In the genomic region with DNA sequence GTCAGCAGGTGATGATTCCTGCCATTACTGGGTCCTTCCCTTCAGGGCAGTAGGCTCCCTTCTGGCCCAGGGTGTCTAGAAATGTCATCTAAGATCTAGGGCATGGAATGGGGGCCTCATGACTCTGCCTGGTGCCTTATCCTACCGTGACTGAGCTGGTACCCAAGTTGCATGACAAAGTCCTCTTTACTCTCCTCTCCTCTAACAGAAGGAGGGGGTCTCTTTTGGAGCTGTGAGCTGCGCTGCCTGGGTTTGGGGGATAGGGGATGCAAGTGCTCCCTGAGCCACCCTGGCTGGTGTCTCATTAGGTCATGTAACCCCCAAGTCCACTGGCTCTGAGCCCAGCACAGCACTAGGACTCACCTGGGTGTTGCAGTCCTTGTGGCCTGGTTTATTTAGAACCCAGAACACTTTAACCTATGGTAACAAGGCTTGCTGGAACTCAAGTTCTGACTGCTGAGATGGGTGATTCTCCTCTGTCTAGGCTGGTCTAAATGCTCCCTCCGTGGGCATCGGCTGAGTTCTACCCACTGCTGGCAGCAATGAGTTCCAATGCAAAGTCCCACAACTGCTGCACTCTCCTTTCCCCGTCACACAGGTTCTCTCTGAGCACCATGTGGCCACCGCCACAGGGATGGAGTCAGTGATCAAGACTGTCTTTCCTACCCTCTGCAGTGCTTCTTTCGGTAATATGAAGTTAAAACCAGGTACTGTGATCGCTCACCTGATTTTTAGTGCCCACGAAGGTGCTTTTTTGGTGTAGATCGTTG, we compare ENCODE assay signal across 27 cellular contexts. TPM values are rescaled to one million over a fixed set of nuclear protein-coding genes. Genes with fewer than 3 reads are reported as not detected.
DNase-seq lines count a peak whose midpoint lies in the region; ATAC-seq and TF ChIP-seq lines count a peak whose summit lies in the region.
"Had no signal": no experiment of that assay in that cellular context is flagged by ENCODE, and none has a peak within 500 bp of the region (broad histone marks: within the 10 kb centered on the region; RNA-seq: fewer than 3 reads in every experiment).

No MANE protein-coding gene starts in this region.

- H3K27ac ChIP-seq in left lung (no peak overlapping the region), WERI-Rb-1 (no peak overlapping the region)
- H3K27ac ChIP-seq: ascending aorta; BLaER1 treated with 17β-estradiol and CSF1 and Interleukin-3, amounts not matched to agents 10 nM and 100 nM; cardiac muscle cell; gastrocnemius medialis had no signal

- intact Hi-C loops in left lung (cut with DNase I) = no loop called here

- H3K9me3 Mint-ChIP-seq in T-helper 2 cell treated with Interferon-gamma antibody and Interleukin-4, amounts not matched to agents 5 μg/mL and 100 μg/mL, for 36 hours = peaks cover 21% of the 10 kb centered on the region

- H3K27me3 ChIP-seq in left lung (no peaks in the 10 kb centered on the region), WERI-Rb-1 (ENCODE audit: insufficient read depth, low read depth, severe bottlenecking) (no peaks in the 10 kb centered on the region)
- H3K27me3 ChIP-seq: ascending aorta; BLaER1 treated with 17β-estradiol and CSF1 and Interleukin-3, amounts not matched to agents 10 nM and 100 nM; cardiac muscle cell; gastrocnemius medialis had no signal

- TF ChIP-seq CTCF in left lung (IDR thresholded peaks at IDR 0.05) (no peak), WERI-Rb-1 (IDR thresholded peaks at IDR 0.05; ENCODE audit: low read depth, low read length) (no peak)

- peaks cover 7% of the 10 kb centered on the region for H3K27me3 Mint-ChIP-seq in T-helper 2 cell treated with Interferon-gamma antibody and Interleukin-4, amounts not matched to agents 5 μg/mL and 100 μg/mL, for 36 hours (ENCODE audit: low read depth)

- H3K4me1 ChIP-seq in left lung = peaks cover 0 to 14% of the 10 kb centered on the region in 2 donors
- H3K4me1 ChIP-seq: Caco-2, prostate gland had no signal

- H3K36me3 ChIP-seq in left lung = no peaks in the 10 kb centered on the region
- no peaks in the 10 kb centered on the region for H3K36me3 ChIP-seq in WERI-Rb-1
- H3K36me3 ChIP-seq: ascending aorta, cardiac muscle cell, gastrocnemius medialis, prostate gland had no signal

- peaks cover 4% of the 10 kb centered on the region for H3K4me1 Mint-ChIP-seq in T-helper 2 cell treated with Interferon-gamma antibody and Interleukin-4, amounts not matched to agents 5 μg/mL and 100 μg/mL, for 36 hours (ENCODE audit: low read depth)

- peak; percentile 5 for DNase-seq in D341Med (ENCODE audit: low spot score)
- DNase-seq in RPMI8226 = peak; percentile 1
- peak; percentile 14 to 47 for DNase-seq in left lung
- peak; percentile 5 for DNase-seq in stimulated activated CD8-positive, alpha-beta memory T cell treated with anti-CD3 and anti-CD28 coated beads, Interleukin-4, amount 100 ng/mL, for 48 hours
- DNase-seq in T-helper 2 cell treated with Interferon-gamma antibody and Interleukin-4, amounts not matched to agents 5 μg/mL and 100 μg/mL, for 36 hours (ENCODE audit: low spot score) = no peak
- DNase-seq in WERI-Rb-1 = no peak
- DNase-seq in stimulated activated CD4-positive, alpha-beta T cell treated with anti-CD3 and anti-CD28 coated beads, Interleukin-2, amount 100 ng/mL, for 48 hours = no peak
- DNase-seq: activated CD4-positive, alpha-beta T cell treated with anti-CD3 and anti-CD28 coated beads, Interleukin-2, amount 10 ng/mL, durations not matched to agents 7 days and 5 days; activated naive CD8-positive, alpha-beta T cell treated with anti-CD3 and anti-CD28 coated beads, Interleukin-2, amount 10 ng/mL, durations not matched to agents 7 days and 5 days; dermis blood vessel endothelial cell; DND-41; KBM-7; mesenchymal stem cell; NCI-H146; NCI-H446 treated with DMSO at 0.1 percent for 48 hours; SK-N-SH; trophoblast cell had no signal

- ATAC-seq in left lung (no peak), GM21390 (IDR thresholded peaks at IDR 0.05; ENCODE audit: unreplicated experiment) (no peak)
- ATAC-seq: gastrocnemius medialis, HCT116 had no signal

- H3K4me3 ChIP-seq in left lung (no peak overlapping the region), WERI-Rb-1 (ENCODE audit: low read depth, low read length) (no peak overlapping the region)
- H3K4me3 ChIP-seq: ascending aorta; BLaER1 treated with 17β-estradiol and CSF1 and Interleukin-3, amounts not matched to agents 10 nM and 100 nM; cardiac muscle cell; gastrocnemius medialis; prostate gland had no signal

- H3K36me3 Mint-ChIP-seq in T-helper 2 cell treated with Interferon-gamma antibody and Interleukin-4, amounts not matched to agents 5 μg/mL and 100 μg/mL, for 36 hours (ENCODE audit: low read depth) = peaks cover 9% of the 10 kb centered on the region

- H3K4me3 Mint-ChIP-seq in T-helper 2 cell treated with Interferon-gamma antibody and Interleukin-4, amounts not matched to agents 5 μg/mL and 100 μg/mL, for 36 hours = no peak overlapping the region
- H3K4me3 Mint-ChIP-seq: activated CD4-positive, alpha-beta T cell treated with anti-CD3 and anti-CD28 coated beads, Interleukin-2, amount 10 ng/mL, durations not matched to agents 7 days and 5 days; activated naive CD8-positive, alpha-beta T cell treated with anti-CD3 and anti-CD28 coated beads, Interleukin-2, amount 10 ng/mL, durations not matched to agents 7 days and 5 days; neural crest cell; T-helper 1 cell treated with Interleukin-12 subunit alpha and Interleukin-12 subunit beta and Interleukin-4 antibody, amounts not matched to agents 30 μg/mL and 1 μg/mL, for 36 hours had no signal

- H3K27ac Mint-ChIP-seq in T-helper 2 cell treated with Interferon-gamma antibody and Interleukin-4, amounts not matched to agents 5 μg/mL and 100 μg/mL, for 36 hours = no peak overlapping the region
- H3K27ac Mint-ChIP-seq: activated CD4-positive, alpha-beta T cell treated with anti-CD3 and anti-CD28 coated beads, Interleukin-2, amount 10 ng/mL, durations not matched to agents 7 days and 5 days; activated naive CD8-positive, alpha-beta T cell treated with anti-CD3 and anti-CD28 coated beads, Interleukin-2, amount 10 ng/mL, durations not matched to agents 7 days and 5 days; T-helper 1 cell treated with Interleukin-12 subunit alpha and Interleukin-12 subunit beta and Interleukin-4 antibody, amounts not matched to agents 30 μg/mL and 1 μg/mL, for 36 hours had no signal

- H3K9me3 ChIP-seq in left lung = peaks cover 0 to 5% of the 10 kb centered on the region in 2 donors
- H3K9me3 ChIP-seq in WERI-Rb-1 (ENCODE audit: severe bottlenecking) = no peaks in the 10 kb centered on the region
- H3K9me3 ChIP-seq: ascending aorta, Caco-2, gastrocnemius medialis, prostate gland, SK-N-SH had no signal

RNA-seq across cellular contexts. Expression of a gene that starts 34.0 kb away (rescaled TPM):
- 10 to 100 TPM; 11.3 to 13.5 TPM for total RNA-seq in left lung

Comparison
In these comparisons a context has a peak if more than half of its experiments do, and no peak if none do; other contexts are left out.
1. DNase-seq: peak in D341Med (single experiment), RPMI8226 (single experiment), left lung (2 of 2) and stimulated activated CD8-positive, alpha-beta memory T cell treated with anti-CD3 and anti-CD28 coated beads, Interleukin-4, amount 100 ng/mL, for 48 hours (single experiment); none in T-helper 2 cell treated with Interferon-gamma antibody and Interleukin-4, amounts not matched to agents 5 μg/mL and 100 μg/mL, for 36 hours (single experiment), WERI-Rb-1 (single experiment) and stimulated activated CD4-positive, alpha-beta T cell treated with anti-CD3 and anti-CD28 coated beads, Interleukin-2, amount 100 ng/mL, for 48 hours (0 of 2).